ENCODE assay signal across 16 cellular contexts in genomic region chr6:36414481-36414880, GRCh38. TPM values are rescaled to one million over a fixed set of nuclear protein-coding genes. Genes with fewer than 3 reads are reported as not detected.
"Had no signal": no experiment of that assay in that cellular context is flagged by ENCODE, and none has a peak within 500 bp of the region (broad histone marks: within the 10 kb centered on the region; RNA-seq: fewer than 3 reads in every experiment).

No MANE protein-coding gene starts in this region.

- DNase-seq: activated B cell treated with CpG ODN at 0.5 μM for 24 hours; activated CD4-positive, alpha-beta T cell treated with anti-CD3 and anti-CD28 coated beads, Interleukin-2, amount 10 ng/mL, durations not matched to agents 24 days and 14 days; activated naive CD4-positive, alpha-beta T cell treated with anti-CD3 and anti-CD28 coated beads for 36 hours; body of pancreas; cortex of kidney; effector memory CD4-positive, alpha-beta T cell; erythroblast; islet precursor cell; naive thymus-derived CD8-positive, alpha-beta T cell; psoas muscle; stimulated activated CD4-positive, alpha-beta T cell treated with anti-CD3 and anti-CD28 coated beads, Interleukin-2, amount 100 ng/mL, for 48 hours; stimulated activated naive CD4-positive, alpha-beta T cell treated with Interleukin-2 at 50 U/mL for 16 hours; upper lobe of right lung had no signal

- H3K27ac ChIP-seq: body of pancreas, neutrophil, psoas muscle, suprapubic skin, upper lobe of right lung had no signal

- H3K4me3 ChIP-seq: body of pancreas, psoas muscle, suprapubic skin, upper lobe of right lung had no signal

- H3K36me3 ChIP-seq: neutrophil, suprapubic skin, upper lobe of right lung had no signal

- H3K4me1 ChIP-seq: body of pancreas, psoas muscle, upper lobe of right lung had no signal

- H3K27me3 ChIP-seq: body of pancreas, neutrophil, suprapubic skin, upper lobe of right lung had no signal

- H3K9me3 ChIP-seq: body of pancreas, neutrophil, psoas muscle, suprapubic skin, upper lobe of right lung had no signal

RNA-seq across cellular contexts. Expression of gene ETV7, which starts 27.0 kb away (rescaled TPM):
- total RNA-seq: naive thymus-derived CD8-positive, alpha-beta T cell; psoas muscle had no signal

RNA-seq across cellular contexts. Expression of gene PXT1, which starts 28.2 kb away (rescaled TPM):
- total RNA-seq: body of pancreas, lower leg skin, suprapubic skin, upper lobe of right lung had no signal
- polyA plus RNA-seq: naive thymus-derived CD8-positive, alpha-beta T cell had no signal
